In genomic region chr15:90875549-90875981, GRCh38 we compare ENCODE assay signal across 17 cellular contexts. TPM values are rescaled to one million over a fixed set of nuclear protein-coding genes. Genes with fewer than 3 reads are reported as not detected.
A peak's percentile ranks its signal among the peaks of the same experiment; 100 is the strongest.
DNase-seq lines count a peak whose midpoint lies in the region; ATAC-seq, FAIRE-seq and TF ChIP-seq lines count a peak whose summit lies in the region.
"Had no signal": no experiment of that assay in that cellular context is flagged by ENCODE, and none has a peak within 500 bp of the region (broad histone marks: within the 10 kb centered on the region; RNA-seq: fewer than 3 reads in every experiment).

No MANE protein-coding gene starts in this region.

- no peak overlapping the region for H3K18ac ChIP-seq in mesenchymal stem cell (ENCODE audit: low read depth in 1 of 2, low read length in 2 of 2)

- H3K4me2 ChIP-seq in K562 (ENCODE audit: insufficient read depth, low read length) (no peak overlapping the region), mesenchymal stem cell (ENCODE audit: low read length, poor library complexity, severe bottlenecking) (no peak overlapping the region), GM23248 (ENCODE audit: unreplicated experiment) (no peak overlapping the region)

- H3K79me1 ChIP-seq in mesenchymal stem cell (replicated peaks; ENCODE audit: low read length, poor library complexity, severe bottlenecking), result peaks cover 23% of the 10 kb centered on the region

- no peak overlapping the region for H3K14ac ChIP-seq in mesenchymal stem cell (ENCODE audit: low read length in 2 of 2)

- peaks cover 86% of the 10 kb centered on the region for H3K36me3 Mint-ChIP-seq in activated T-cell treated with anti-CD3 and anti-CD28 coated beads, Interleukin-2, amount 50 U/mL, for 24 hours (ENCODE audit: low read depth)
- peaks cover 33% of the 10 kb centered on the region for H3K36me3 Mint-ChIP-seq in activated T-cell treated with anti-CD3 and anti-CD28 coated beads, Interleukin-2, amount 50 U/mL, for 4 hours (ENCODE audit: insufficient read depth)
- H3K36me3 Mint-ChIP-seq in glutamatergic neuron (ENCODE audit: unreplicated experiment), result no peaks in the 10 kb centered on the region

- H2AK5ac ChIP-seq in mesenchymal stem cell (ENCODE audit: low read length, severe bottlenecking), result no peak overlapping the region

- H3K27me3 ChIP-seq in HUES6 (ENCODE audit: control insufficient read depth, insufficient read depth, low read length) (no peaks in the 10 kb centered on the region), K562 (ENCODE audit: control insufficient read depth in 2 of 2, insufficient read depth in 2 of 2, low read length in 2 of 2) (no peaks in the 10 kb centered on the region), mesenchymal stem cell (ENCODE audit: control insufficient read depth in 1 of 2, insufficient read depth in 1 of 2, low read length in 2 of 2) (no peaks in the 10 kb centered on the region), GM23248 (replicated peaks; ENCODE audit: insufficient read depth) (no peaks in the 10 kb centered on the region), thyroid gland (no peaks in the 10 kb centered on the region)

- no peak overlapping the region for H2BK120ac ChIP-seq in mesenchymal stem cell (ENCODE audit: low read depth, low read length)

- ATAC-seq in activated T-cell treated with anti-CD3 and anti-CD28 coated beads, Interleukin-2, amount 50 U/mL, for 4 hours, result no peak
- no peak for ATAC-seq in K562
- ATAC-seq: GM12878, HCT116 had no signal

- H3K4me3 ChIP-seq in HUES6 (ENCODE audit: low read depth, low read length), result no peak overlapping the region
- H3K4me3 ChIP-seq in K562, result no peak overlapping the region
- no peak overlapping the region for H3K4me3 ChIP-seq in mesenchymal stem cell (ENCODE audit: insufficient read depth in 1 of 2, low read depth in 1 of 2, low read length in 2 of 2)
- no peak overlapping the region for H3K4me3 ChIP-seq in GM23248
- no peak overlapping the region for H3K4me3 ChIP-seq in thyroid gland (replicated peaks in 1 of 3)
- H3K4me3 ChIP-seq: GM12878 had no signal

- in situ Hi-C loops in K562 (cut with MboI) (no loop called here), GM23248 (cut with MboI) (loop anchor here (25.0 kb wide), 1 partner anchor 563 kb away; no protein-coding TSS in a partner anchor)

- H3K27me3 Mint-ChIP-seq in activated T-cell treated with anti-CD3 and anti-CD28 coated beads, Interleukin-2, amount 50 U/mL, for 24 hours, result no peaks in the 10 kb centered on the region
- H3K27me3 Mint-ChIP-seq in activated T-cell treated with anti-CD3 and anti-CD28 coated beads, Interleukin-2, amount 50 U/mL, for 4 hours (ENCODE audit: low read depth), result no peaks in the 10 kb centered on the region
- peaks cover 5% of the 10 kb centered on the region for H3K27me3 Mint-ChIP-seq in glutamatergic neuron (ENCODE audit: unreplicated experiment)

- DNase-seq in activated T-cell treated with anti-CD3 and anti-CD28 coated beads, Interleukin-2, amount 50 U/mL, for 24 hours, result no peak
- DNase-seq in activated T-cell treated with anti-CD3 and anti-CD28 coated beads, Interleukin-2, amount 50 U/mL, for 4 hours, result no peak
- DNase-seq in K562 (ENCODE audit: extremely low read depth in 1 of 4, low spot score in 3 of 4) (no peak), mesenchymal stem cell (no peak), GM23248 (no peak), thyroid gland (no peak), glutamatergic neuron (no peak)
- DNase-seq: DMS79, NCI-H1092, NCI-H1694, NCI-H2107, NCI-H226, NCI-H526, RPMI8226 had no signal

- TF ChIP-seq POLR2A in K562 (conservative IDR thresholded peaks at IDR 0.05), result no peak
- no peak for TF ChIP-seq POLR2A in thyroid gland (IDR thresholded peaks at IDR 0.05)

- peaks cover 51% of the 10 kb centered on the region for H3K36me3 ChIP-seq in HUES6 (ENCODE audit: control insufficient read depth, insufficient read depth, low read length)
- peaks cover 75% of the 10 kb centered on the region for H3K36me3 ChIP-seq in K562 (ENCODE audit: control insufficient read depth, insufficient read depth, low read length)
- H3K36me3 ChIP-seq in mesenchymal stem cell (ENCODE audit: control insufficient read depth in 1 of 2, insufficient read depth in 2 of 2, low read depth in 1 of 2, low read length in 2 of 2), result peaks cover 51 to 56% of the 10 kb centered on the region in 2 experiments
- H3K36me3 ChIP-seq in GM23248 (ENCODE audit: low read depth), result peaks cover 5% of the 10 kb centered on the region; the same call in 1 of the 2 replicates
- H3K36me3 ChIP-seq in thyroid gland, result peaks cover 48 to 49% of the 10 kb centered on the region in 2 donors

- POLR2A ChIA-PET in K562 (lab: Yijun Ruan, JAX), result interaction anchor here (1.0 kb wide), 1 partner anchor 38 kb away, joined by 3 read pairs; no protein-coding TSS in a partner anchor

- no peak overlapping the region for H3K4me3 Mint-ChIP-seq in activated T-cell treated with anti-CD3 and anti-CD28 coated beads, Interleukin-2, amount 50 U/mL, for 24 hours
- no peak overlapping the region for H3K4me3 Mint-ChIP-seq in activated T-cell treated with anti-CD3 and anti-CD28 coated beads, Interleukin-2, amount 50 U/mL, for 4 hours
- H3K4me3 Mint-ChIP-seq in glutamatergic neuron (ENCODE audit: unreplicated experiment), result no peak overlapping the region

- TF ChIP-seq CTCF in K562 (IDR thresholded peaks at IDR 0.05 in 2 of 3, conservative IDR thresholded peaks at IDR 0.05 in 1 of 3; ENCODE audit: insufficient read depth in 2 of 3, low read depth in 1 of 3, low read length in 3 of 3) (no peak), thyroid gland (IDR thresholded peaks at IDR 0.05) (no peak), glutamatergic neuron (IDR thresholded peaks at IDR 0.05; ENCODE audit: partially characterized antibody, unreplicated experiment) (no peak)

- no peak overlapping the region for H2BK15ac ChIP-seq in mesenchymal stem cell (ENCODE audit: low read depth, poor library complexity, severe bottlenecking)

- H3K79me2 ChIP-seq in K562 (ENCODE audit: control insufficient read depth, insufficient read depth, low read length), result peaks cover 59% of the 10 kb centered on the region
- peaks cover 57% of the 10 kb centered on the region for H3K79me2 ChIP-seq in GM23248 (ENCODE audit: insufficient read depth)

- CTCF ChIA-PET in K562 (lab: Yijun Ruan, JAX; ENCODE audit: low intra/inter-chr PET ratio), result no interaction called here

- no peak overlapping the region for H3K27ac ChIP-seq in HUES6 (ENCODE audit: low read depth, low read length)
- H3K27ac ChIP-seq in K562 (ENCODE audit: extremely low read depth, low read depth, low read length), result no peak overlapping the region
- no peak overlapping the region for H3K27ac ChIP-seq in mesenchymal stem cell (ENCODE audit: low read length, poor library complexity, severe bottlenecking)
- H3K27ac ChIP-seq in GM23248, result no peak overlapping the region
- H3K27ac ChIP-seq in thyroid gland, result no peak overlapping the region

- H3K9me3 ChIP-seq in HUES6 (ENCODE audit: control insufficient read depth, insufficient read depth, low read depth, low read length), result no peaks in the 10 kb centered on the region
- H3K9me3 ChIP-seq in K562 (replicated peaks; ENCODE audit: control insufficient read depth, insufficient read depth, low read depth, low read length), result no peaks in the 10 kb centered on the region
- no peaks in the 10 kb centered on the region for H3K9me3 ChIP-seq in mesenchymal stem cell (ENCODE audit: control insufficient read depth, low read length)
- no peaks in the 10 kb centered on the region for H3K9me3 ChIP-seq in GM23248 (ENCODE audit: low read depth)
- H3K9me3 ChIP-seq in thyroid gland, result no peaks in the 10 kb centered on the region

- H3K4me1 ChIP-seq in HUES6 (ENCODE audit: control insufficient read depth, insufficient read depth, low read length) (peaks cover 30% of the 10 kb centered on the region), K562 (replicated peaks in 1 of 2; ENCODE audit: control insufficient read depth in 2 of 2, insufficient read depth in 2 of 2, low read length in 2 of 2) (peaks cover 20 to 61% of the 10 kb centered on the region in 2 experiments), mesenchymal stem cell (ENCODE audit: control insufficient read depth, insufficient read depth, low read depth, low read length) (peaks cover 23% of the 10 kb centered on the region), GM23248 (ENCODE audit: insufficient read depth) (peaks cover 21% of the 10 kb centered on the region), thyroid gland (peaks cover 28 to 31% of the 10 kb centered on the region in 2 donors)

- H2AFZ ChIP-seq in K562 (ENCODE audit: low read depth, low read length) (no peak overlapping the region), mesenchymal stem cell (ENCODE audit: low read depth, low read length) (no peak overlapping the region), GM23248 (no peak overlapping the region)

- no peaks in the 10 kb centered on the region for H3K9me1 ChIP-seq in K562 (ENCODE audit: control insufficient read depth, insufficient read depth, low read length)

- no TSS peak for BruUV-seq in K562 (replicated peaks; lab: Mats Ljungman, UMichigan)

- H2BK5ac ChIP-seq in mesenchymal stem cell (ENCODE audit: low read depth, low read length, poor library complexity, severe bottlenecking), result no peak overlapping the region

- peaks cover 10% of the 10 kb centered on the region for H3F3A ChIP-seq in GM23248 (ENCODE audit: insufficient read depth)

- WGBS in K562 (ENCODE audit: insufficient coverage, low coverage, missing lambda C conversion rate), result 98% methylated on average over 11 of the region's 12 CpGs
- 96% methylated on average over 12 of the region's 12 CpGs for WGBS in mesenchymal stem cell
- WGBS in GM23248 (ENCODE audit: low coverage in 1 of 2, low lambda C conversion rate in 2 of 2, missing lambda C conversion rate in 2 of 2), 2 experiments, result 93 to 97% methylated on average over 8 to 12 of the region's 12 CpGs
- WGBS in thyroid gland, 2 donors, result 92 to 97% methylated on average over 5 to 10 of the region's 12 CpGs

- peak overlapping the region; percentile 52 for H4K91ac ChIP-seq in mesenchymal stem cell (ENCODE audit: low read length)

- no peaks in the 10 kb centered on the region for H3K9me2 ChIP-seq in GM23248 (ENCODE audit: insufficient read depth)

- TF ChIP-seq RAD21 in K562 (CRISPR knock-in tag; conservative IDR thresholded peaks at IDR 0.05 in 1 of 2, IDR thresholded peaks at IDR 0.05 in 1 of 2), result no peak

- no peak overlapping the region for H3K4ac ChIP-seq in mesenchymal stem cell (ENCODE audit: low read depth in 1 of 2, low read length in 2 of 2)

- peak overlapping the region; percentile 84 for H3K27ac Mint-ChIP-seq in activated T-cell treated with anti-CD3 and anti-CD28 coated beads, Interleukin-2, amount 50 U/mL, for 24 hours
- no peak overlapping the region for H3K27ac Mint-ChIP-seq in glutamatergic neuron (ENCODE audit: unreplicated experiment)

- H3K9ac ChIP-seq in HUES6 (ENCODE audit: low read length), result peak overlapping the region; percentile 32
- peak overlapping the region in 1 of 2 experiments; percentile 43; a peak in 1 of 4 replicates for H3K9ac ChIP-seq in K562 (ENCODE audit: insufficient read depth in 1 of 2, low read depth in 2 of 2, low read length in 2 of 2)
- H3K9ac ChIP-seq in mesenchymal stem cell (ENCODE audit: low read length), result no peak overlapping the region
- H3K9ac ChIP-seq in GM23248, result no peak overlapping the region

- peaks cover 12% of the 10 kb centered on the region; the same call in 1 of the 2 replicates for H4K20me1 ChIP-seq in K562 (replicated peaks; ENCODE audit: control insufficient read depth, insufficient read depth, low read length)
- H4K20me1 ChIP-seq in GM23248 (ENCODE audit: insufficient read depth), result no peaks in the 10 kb centered on the region

- H3K4me1 Mint-ChIP-seq in activated T-cell treated with anti-CD3 and anti-CD28 coated beads, Interleukin-2, amount 50 U/mL, for 24 hours (ENCODE audit: low read depth), result peaks cover 34% of the 10 kb centered on the region
- peaks cover 28% of the 10 kb centered on the region for H3K4me1 Mint-ChIP-seq in activated T-cell treated with anti-CD3 and anti-CD28 coated beads, Interleukin-2, amount 50 U/mL, for 4 hours (ENCODE audit: low read depth)
- peaks cover 11% of the 10 kb centered on the region for H3K4me1 Mint-ChIP-seq in glutamatergic neuron (ENCODE audit: low read depth, unreplicated experiment)

- H2BK12ac ChIP-seq in mesenchymal stem cell (ENCODE audit: low read length in 2 of 2), result no peak overlapping the region

- no peak for FAIRE-seq in K562 (lab: Jason Lieb, UNC)
- FAIRE-seq: GM12878 had no signal

- no peak for TF ChIP-seq EP300 in K562 (IDR thresholded peaks at IDR 0.05; ENCODE audit: low read length)

- no peak overlapping the region for H3K23ac ChIP-seq in mesenchymal stem cell (ENCODE audit: low read length in 2 of 2)

- no peak overlapping the region for H4K8ac ChIP-seq in mesenchymal stem cell (ENCODE audit: low read length)

- no peaks in the 10 kb centered on the region for H3K9me3 Mint-ChIP-seq in activated T-cell treated with anti-CD3 and anti-CD28 coated beads, Interleukin-2, amount 50 U/mL, for 24 hours
- H3K9me3 Mint-ChIP-seq in activated T-cell treated with anti-CD3 and anti-CD28 coated beads, Interleukin-2, amount 50 U/mL, for 4 hours, result no peaks in the 10 kb centered on the region
- H3K9me3 Mint-ChIP-seq in glutamatergic neuron (ENCODE audit: unreplicated experiment), result peaks cover 9% of the 10 kb centered on the region

- intact Hi-C loops in K562 (cut with micrococcal nuclease), result no loop called here
- intact Hi-C loops in thyroid gland (cut with DNase I), result loop anchor here (5.0 kb wide), 1 partner anchor 178 kb away; no protein-coding TSS in a partner anchor

RNA-seq across cellular contexts. Expression of gene FURIN, which starts 7.2 kb away (rescaled TPM):
- total RNA-seq in activated T-cell treated with anti-CD3 and anti-CD28 coated beads, Interleukin-2, amount 50 U/mL, for 4 hours, result 100 to 1,000 TPM; 162 to 242 (median 189) TPM
- 29.3 and 88.9 TPM in 2 replicates for total RNA-seq in K562 (2011; cell fraction: chromatin; rRNA removed; ENCODE audit: low replicate concordance)
- 101 and 110 TPM in 2 replicates for total RNA-seq in K562 (2011; cell fraction: nucleolus; rRNA removed)
- 63.1 TPM in 2 replicates for total RNA-seq in K562 (2011; cell fraction: nucleoplasm; rRNA removed)
- 49.9 and 69.9 TPM in 2 replicates for total RNA-seq in K562 (2014; rRNA removed)
- 10.0 and 11.7 TPM in 2 replicates for total RNA-seq in K562 (2014; rRNA removed; fragmentation: Illumina TruSeq; extraction: Trizol)
- 34.8 and 36.0 TPM in 2 replicates for total RNA-seq in K562 (2015; rRNA removed; fragmentation: Illumina TruSeq; extraction: Trizol)
- total RNA-seq in K562 (2021), result 93.5 and 99.9 TPM in 2 replicates
- 22.4 and 30.8 TPM in 2 replicates for polyA plus RNA-seq in K562 (2011; rRNA removed)
- 31.2 and 60.1 TPM in 2 replicates for polyA plus RNA-seq in K562 (2011; cell fraction: cytosol; rRNA removed)
- 42.7 and 71.3 TPM in 2 replicates for polyA plus RNA-seq in K562 (2011; cell fraction: nucleus; rRNA removed)
- polyA plus RNA-seq in K562 (2012), result 74.8 and 95.4 TPM in 2 replicates
- 36.4 and 61.7 TPM in 2 replicates for polyA plus RNA-seq in K562 (2014; fragmentation: Illumina TruSeq; extraction: Trizol)
- polyA plus RNA-seq in K562 (2014; fragmentation: Nextera tagmentation; extraction: Ambion mirVana), result 1 to 10 TPM in 1 of 2 experiments, under 1 TPM in 1; 0.92 to 1.1 TPM
- polyA plus RNA-seq in K562 (2014; rRNA removed), result 49.1 and 50.3 TPM in 2 replicates
- 12.3 and 17.9 TPM in 2 replicates for polyA minus RNA-seq in K562 (2011; rRNA and poly(A)+ RNA removed)
- 47.5 and 65.9 TPM in 2 replicates for polyA minus RNA-seq in K562 (2011; cell fraction: cytosol; rRNA and poly(A)+ RNA removed)
- 24.6 and 32.0 TPM in 2 replicates for polyA minus RNA-seq in K562 (2011; cell fraction: nucleus; rRNA and poly(A)+ RNA removed)
- polyA plus RNA-seq in mesenchymal stem cell (2013, experiment 1 of 2), result 58.9 TPM
- 58.5 TPM for polyA plus RNA-seq in mesenchymal stem cell (2013, experiment 2 of 2)
- 48.1 and 50.8 TPM in 2 replicates for total RNA-seq in GM23248 (2014; rRNA removed; shearing (Covaris generic))
- 13.0 and 13.9 TPM in 2 replicates for polyA plus RNA-seq in GM23248 (2016; fragmentation: Nextera tagmentation; extraction: Ambion mirVana)
- 100 to 1,000 TPM in 2 of 4 donors, 10 to 100 TPM in 2; 88.6 to 128 (median 102) TPM for total RNA-seq in thyroid gland
- 26.5 TPM for total RNA-seq in glutamatergic neuron (ENCODE audit: unreplicated experiment)

RNA-seq across cellular contexts. Expression of gene FES, which starts 8.7 kb away (rescaled TPM):
- 1 to 10 TPM; 3.6 to 8.1 (median 5.8) TPM for total RNA-seq in activated T-cell treated with anti-CD3 and anti-CD28 coated beads, Interleukin-2, amount 50 U/mL, for 4 hours
- 3.7 and 18.5 TPM in 2 replicates for total RNA-seq in K562 (2011; cell fraction: chromatin; rRNA removed; ENCODE audit: low replicate concordance)
- total RNA-seq in K562 (2011; cell fraction: nucleolus; rRNA removed), result 5.1 and 10.8 TPM in 2 replicates
- 3.3 and 6.0 TPM in 2 replicates for total RNA-seq in K562 (2011; cell fraction: nucleoplasm; rRNA removed)
- total RNA-seq in K562 (2014; rRNA removed) (0.86 and 1.6 TPM in 2 replicates), K562 (2014; rRNA removed; fragmentation: Illumina TruSeq; extraction: Trizol) (0.73 and 1.1 TPM in 2 replicates), K562 (2015; rRNA removed; fragmentation: Illumina TruSeq; extraction: Trizol) (0.72 and 1.1 TPM in 2 replicates), K562 (2021) (1.3 and 2.6 TPM in 2 replicates), thyroid gland (10 to 100 TPM; 34.1 to 44.5 (median 36.0) TPM), glutamatergic neuron (ENCODE audit: unreplicated experiment) (3.3 TPM)
- polyA plus RNA-seq in K562 (2011; rRNA removed) (0.38 and 1.0 TPM in 2 replicates), K562 (2014; fragmentation: Illumina TruSeq; extraction: Trizol) (0.55 and 0.66 TPM in 2 replicates), K562 (2014; fragmentation: Nextera tagmentation; extraction: Ambion mirVana) (under 1 TPM; 0.82 to 0.91 TPM), K562 (2014; rRNA removed) (0.78 and 2.5 TPM in 2 replicates), GM23248 (2016; fragmentation: Nextera tagmentation; extraction: Ambion mirVana) (3.5 and 3.6 TPM in 2 replicates)
- 0.83 and 1.2 TPM in 2 replicates for polyA plus RNA-seq in K562 (2011; cell fraction: cytosol; rRNA removed)
- polyA plus RNA-seq in K562 (2011; cell fraction: nucleus; rRNA removed), result 4.8 and 6.6 TPM in 2 replicates
- polyA plus RNA-seq in K562 (2012), result 1.1 and 2.8 TPM in 2 replicates
- 0.14 and 0.45 TPM in 2 replicates for polyA minus RNA-seq in K562 (2011; rRNA and poly(A)+ RNA removed)
- polyA minus RNA-seq in K562 (2011; cell fraction: cytosol; rRNA and poly(A)+ RNA removed), result 0.86 and 2.5 TPM in 2 replicates
- polyA minus RNA-seq in K562 (2011; cell fraction: nucleus; rRNA and poly(A)+ RNA removed), result 4.0 and 4.3 TPM in 2 replicates
- polyA plus RNA-seq in mesenchymal stem cell (2013, experiment 1 of 2), result 5.5 TPM
- 5.3 TPM for polyA plus RNA-seq in mesenchymal stem cell (2013, experiment 2 of 2)
- total RNA-seq in GM23248 (2014; rRNA removed; shearing (Covaris generic)), result 3.5 and 7.5 TPM in 2 replicates

RNA-seq across cellular contexts. Expression of gene MAN2A2, which starts 27.5 kb away (rescaled TPM):
- 100 to 1,000 TPM in 2 of 3 donors, 10 to 100 TPM in 1; 93.2 to 124 (median 122) TPM for total RNA-seq in activated T-cell treated with anti-CD3 and anti-CD28 coated beads, Interleukin-2, amount 50 U/mL, for 4 hours
- total RNA-seq in K562 (2011; cell fraction: chromatin; rRNA removed; ENCODE audit: low replicate concordance), result 447 and 1,128 TPM in 2 replicates
- 692 and 704 TPM in 2 replicates for total RNA-seq in K562 (2011; cell fraction: nucleolus; rRNA removed)
- 460 and 506 TPM in 2 replicates for total RNA-seq in K562 (2011; cell fraction: nucleoplasm; rRNA removed)
- total RNA-seq in K562 (2014; rRNA removed), result 35.0 and 53.7 TPM in 2 replicates
- 20.6 and 25.0 TPM in 2 replicates for total RNA-seq in K562 (2014; rRNA removed; fragmentation: Illumina TruSeq; extraction: Trizol)
- 43.3 and 43.4 TPM in 2 replicates for total RNA-seq in K562 (2015; rRNA removed; fragmentation: Illumina TruSeq; extraction: Trizol)
- total RNA-seq in K562 (2021), result 116 and 151 TPM in 2 replicates
- polyA plus RNA-seq in K562 (2011; rRNA removed), result 71.7 and 195 TPM in 2 replicates
- 119 and 133 TPM in 2 replicates for polyA plus RNA-seq in K562 (2011; cell fraction: cytosol; rRNA removed)
- polyA plus RNA-seq in K562 (2011; cell fraction: nucleus; rRNA removed), result 1,870 and 1,995 TPM in 2 replicates
- polyA plus RNA-seq in K562 (2012), result 92.0 and 210 TPM in 2 replicates
- 130 and 131 TPM in 2 replicates for polyA plus RNA-seq in K562 (2014; fragmentation: Illumina TruSeq; extraction: Trizol)
- polyA plus RNA-seq in K562 (2014; fragmentation: Nextera tagmentation; extraction: Ambion mirVana), result 10 to 100 TPM in 1 of 2 experiments, 1 to 10 TPM in 1; 7.3 to 13.7 TPM
- 114 and 121 TPM in 2 replicates for polyA plus RNA-seq in K562 (2014; rRNA removed)
- 30.7 and 41.4 TPM in 2 replicates for polyA minus RNA-seq in K562 (2011; rRNA and poly(A)+ RNA removed)
- polyA minus RNA-seq in K562 (2011; cell fraction: cytosol; rRNA and poly(A)+ RNA removed), result 71.5 and 84.4 TPM in 2 replicates
- 264 and 379 TPM in 2 replicates for polyA minus RNA-seq in K562 (2011; cell fraction: nucleus; rRNA and poly(A)+ RNA removed)
- 23.9 TPM for polyA plus RNA-seq in mesenchymal stem cell (2013, experiment 1 of 2)
- polyA plus RNA-seq in mesenchymal stem cell (2013, experiment 2 of 2), result 23.2 TPM
- 5.9 and 7.7 TPM in 2 replicates for total RNA-seq in GM23248 (2014; rRNA removed; shearing (Covaris generic))
- 4.3 and 5.1 TPM in 2 replicates for polyA plus RNA-seq in GM23248 (2016; fragmentation: Nextera tagmentation; extraction: Ambion mirVana)
- 100 to 1,000 TPM in 1 of 4 donors, 10 to 100 TPM in 3; 30.1 to 129 (median 58.9) TPM for total RNA-seq in thyroid gland
- total RNA-seq in glutamatergic neuron (ENCODE audit: unreplicated experiment), result 81.8 TPM

RNA-seq across cellular contexts. Expression of gene HDDC3, which starts 56.8 kb away (rescaled TPM):
- total RNA-seq in activated T-cell treated with anti-CD3 and anti-CD28 coated beads, Interleukin-2, amount 50 U/mL, for 4 hours, result 10 to 100 TPM; 39.9 to 43.6 (median 40.0) TPM
- total RNA-seq in K562 (2011; cell fraction: chromatin; rRNA removed; ENCODE audit: low replicate concordance), result 27.3 and 60.3 TPM in 2 replicates
- 59.5 and 62.4 TPM in 2 replicates for total RNA-seq in K562 (2011; cell fraction: nucleolus; rRNA removed)
- 46.9 and 47.9 TPM in 2 replicates for total RNA-seq in K562 (2011; cell fraction: nucleoplasm; rRNA removed)
- total RNA-seq in K562 (2014; rRNA removed) (54.1 and 64.9 TPM in 2 replicates), K562 (2014; rRNA removed; fragmentation: Illumina TruSeq; extraction: Trizol) (28.2 and 33.0 TPM in 2 replicates), K562 (2015; rRNA removed; fragmentation: Illumina TruSeq; extraction: Trizol) (36.6 and 36.9 TPM in 2 replicates), K562 (2021) (42.6 and 43.0 TPM in 2 replicates), thyroid gland (10 to 100 TPM; 13.3 to 25.7 (median 18.0) TPM), glutamatergic neuron (ENCODE audit: unreplicated experiment) (10.7 TPM)
- polyA plus RNA-seq in K562 (2011; rRNA removed) (30.8 and 33.4 TPM in 2 replicates), K562 (2014; fragmentation: Illumina TruSeq; extraction: Trizol) (51.7 and 54.2 TPM in 2 replicates), K562 (2014; fragmentation: Nextera tagmentation; extraction: Ambion mirVana) (10 to 100 TPM; 14.9 to 21.3 TPM), K562 (2014; rRNA removed) (55.8 and 65.8 TPM in 2 replicates), GM23248 (2016; fragmentation: Nextera tagmentation; extraction: Ambion mirVana) (11.1 and 13.5 TPM in 2 replicates)
- polyA plus RNA-seq in K562 (2011; cell fraction: cytosol; rRNA removed), result 37.1 and 49.7 TPM in 2 replicates
- polyA plus RNA-seq in K562 (2011; cell fraction: nucleus; rRNA removed), result 37.0 and 41.5 TPM in 2 replicates
- polyA plus RNA-seq in K562 (2012), result 29.7 and 31.4 TPM in 2 replicates
- 21.5 and 26.2 TPM in 2 replicates for polyA minus RNA-seq in K562 (2011; rRNA and poly(A)+ RNA removed)
- polyA minus RNA-seq in K562 (2011; cell fraction: cytosol; rRNA and poly(A)+ RNA removed), result 10.3 and 15.1 TPM in 2 replicates
- 28.9 and 44.4 TPM in 2 replicates for polyA minus RNA-seq in K562 (2011; cell fraction: nucleus; rRNA and poly(A)+ RNA removed)
- polyA plus RNA-seq in mesenchymal stem cell (2013, experiment 1 of 2), result 7.3 TPM
- polyA plus RNA-seq in mesenchymal stem cell (2013, experiment 2 of 2), result 7.2 TPM
- 9.7 and 17.3 TPM in 2 replicates for total RNA-seq in GM23248 (2014; rRNA removed; shearing (Covaris generic))

RNA-seq across cellular contexts. Expression of gene UNC45A, which starts 59.5 kb away (rescaled TPM):
- 10 to 100 TPM; 63.4 to 70.5 (median 68.0) TPM for total RNA-seq in activated T-cell treated with anti-CD3 and anti-CD28 coated beads, Interleukin-2, amount 50 U/mL, for 4 hours
- 131 and 331 TPM in 2 replicates for total RNA-seq in K562 (2011; cell fraction: chromatin; rRNA removed; ENCODE audit: low replicate concordance)
- 205 and 228 TPM in 2 replicates for total RNA-seq in K562 (2011; cell fraction: nucleolus; rRNA removed)
- total RNA-seq in K562 (2011; cell fraction: nucleoplasm; rRNA removed), result 113 and 152 TPM in 2 replicates
- total RNA-seq in K562 (2014; rRNA removed), result 59.8 and 65.2 TPM in 2 replicates
- total RNA-seq in K562 (2014; rRNA removed; fragmentation: Illumina TruSeq; extraction: Trizol), result 19.2 and 22.6 TPM in 2 replicates
- 47.7 and 52.5 TPM in 2 replicates for total RNA-seq in K562 (2015; rRNA removed; fragmentation: Illumina TruSeq; extraction: Trizol)
- total RNA-seq in K562 (2021), result 79.0 and 79.3 TPM in 2 replicates
- polyA plus RNA-seq in K562 (2011; rRNA removed), result 43.7 and 56.7 TPM in 2 replicates
- 46.7 and 62.9 TPM in 2 replicates for polyA plus RNA-seq in K562 (2011; cell fraction: cytosol; rRNA removed)
- 163 and 164 TPM in 2 replicates for polyA plus RNA-seq in K562 (2011; cell fraction: nucleus; rRNA removed)
- polyA plus RNA-seq in K562 (2012), result 75.1 and 75.7 TPM in 2 replicates
- 35.7 and 46.7 TPM in 2 replicates for polyA plus RNA-seq in K562 (2014; fragmentation: Illumina TruSeq; extraction: Trizol)
- 10 to 100 TPM; 22.4 to 23.1 TPM for polyA plus RNA-seq in K562 (2014; fragmentation: Nextera tagmentation; extraction: Ambion mirVana)
- 54.5 and 55.5 TPM in 2 replicates for polyA plus RNA-seq in K562 (2014; rRNA removed)
- polyA minus RNA-seq in K562 (2011; rRNA and poly(A)+ RNA removed), result 51.9 and 58.7 TPM in 2 replicates
- 50.4 and 51.9 TPM in 2 replicates for polyA minus RNA-seq in K562 (2011; cell fraction: cytosol; rRNA and poly(A)+ RNA removed)
- polyA minus RNA-seq in K562 (2011; cell fraction: nucleus; rRNA and poly(A)+ RNA removed), result 51.0 and 77.4 TPM in 2 replicates
- 30.4 TPM for polyA plus RNA-seq in mesenchymal stem cell (2013, experiment 1 of 2)
- polyA plus RNA-seq in mesenchymal stem cell (2013, experiment 2 of 2), result 28.6 TPM
- 58.8 and 75.8 TPM in 2 replicates for total RNA-seq in GM23248 (2014; rRNA removed; shearing (Covaris generic))
- polyA plus RNA-seq in GM23248 (2016; fragmentation: Nextera tagmentation; extraction: Ambion mirVana), result 58.6 and 59.7 TPM in 2 replicates
- total RNA-seq in thyroid gland, result 10 to 100 TPM; 26.3 to 59.3 (median 43.9) TPM
- total RNA-seq in glutamatergic neuron (ENCODE audit: unreplicated experiment), result 65.1 TPM
